Comparison of ENCODE assay signal across 1 cellular context in genomic region chr16:89917773-89918452, GRCh38.
TF ChIP-seq lines count a peak whose summit lies in the region.

No MANE protein-coding gene starts in this region.

TF ChIP-seq in HepG2, 621 proteins besides CTCF, POLR2A, EP300 and RAD21 (continued from another document and continues in another):
- TF ChIP-seq DRAP1 (CRISPR knock-in tag; IDR thresholded peaks at IDR 0.05) (peak; percentile 85), ARID4A (CRISPR knock-in tag; IDR thresholded peaks at IDR 0.05; ENCODE audit: borderline replicate concordance) (peak; percentile 90), YY1 (IDR thresholded peaks at IDR 0.05; ENCODE audit: insufficient read depth, insufficient replicate concordance, low read depth, low read length) (peak; percentile 86), JUNB (CRISPR knock-in tag; IDR thresholded peaks at IDR 0.05; ENCODE audit: borderline replicate concordance) (peak; percentile 85), MTA1 (CRISPR knock-in tag; IDR thresholded peaks at IDR 0.05; ENCODE audit: borderline replicate concordance) (peak; percentile 85), ZNF205 (CRISPR knock-in tag; IDR thresholded peaks at IDR 0.05) (peak; percentile 97), ZNF225 (CRISPR knock-in tag; IDR thresholded peaks at IDR 0.05) (peak; percentile 99), SPEN (CRISPR knock-in tag; IDR thresholded peaks at IDR 0.05; ENCODE audit: low read depth) (peak; percentile 98), LCORL (IDR thresholded peaks at IDR 0.05) (no peak), LCORL (CRISPR knock-in tag; IDR thresholded peaks at IDR 0.05) (peak; percentile 94), PHF5A (CRISPR knock-in tag; IDR thresholded peaks at IDR 0.05; ENCODE audit: low read depth, unreplicated experiment) (peak; percentile 71), MTF2 (CRISPR knock-in tag; IDR thresholded peaks at IDR 0.05; ENCODE audit: borderline replicate concordance) (no peak), TARDBP (CRISPR knock-in tag; IDR thresholded peaks at IDR 0.05) (peak; percentile 99), ONECUT2 (CRISPR knock-in tag; IDR thresholded peaks at IDR 0.05) (peak; percentile 79), NFKB2 (CRISPR knock-in tag; IDR thresholded peaks at IDR 0.05; ENCODE audit: borderline replicate concordance) (peak; percentile 100), CEBPB (IDR thresholded peaks at IDR 0.05; ENCODE audit: borderline replicate concordance, low read depth, low read length) (no peak), MED13 (CRISPR knock-in tag; IDR thresholded peaks at IDR 0.05) (peak; percentile 90), SATB2 (CRISPR knock-in tag; IDR thresholded peaks at IDR 0.05) (peak; percentile 94), NKX3-1 (CRISPR knock-in tag; IDR thresholded peaks at IDR 0.05) (peak; percentile 99), ZMYM3 (CRISPR knock-in tag; IDR thresholded peaks at IDR 0.05) (peak; percentile 84), SETDB1 (CRISPR knock-in tag; IDR thresholded peaks at IDR 0.05; ENCODE audit: borderline replicate concordance) (0 out of 2 replicates have a peak, but pooled peaks have one; percentile 41), ATM (IDR thresholded peaks at IDR 0.05; ENCODE audit: borderline replicate concordance) (no peak), POLR2G (IDR thresholded peaks at IDR 0.05; ENCODE audit: low read depth, low read length) (peak; percentile 81), CCAR2 (optimal IDR thresholded peaks at IDR 0.05; ENCODE audit: low read depth, low read length) (no peak), ZNF605 (CRISPR knock-in tag; IDR thresholded peaks at IDR 0.05) (peak; percentile 94), MYPOP (CRISPR knock-in tag; IDR thresholded peaks at IDR 0.05) (peak; percentile 97), GZF1 (CRISPR knock-in tag; IDR thresholded peaks at IDR 0.05) (peak; percentile 86; the same call in 1 of the 2 replicates), PHF8 (CRISPR knock-in tag; IDR thresholded peaks at IDR 0.05) (peak; percentile 89), NFIC (IDR thresholded peaks at IDR 0.05; ENCODE audit: low read length) (no peak), ZNF549 (CRISPR knock-in tag; IDR thresholded peaks at IDR 0.05) (no peak), ZNF451 (CRISPR knock-in tag; IDR thresholded peaks at IDR 0.05) (peak; percentile 99), HINFP (CRISPR knock-in tag; IDR thresholded peaks at IDR 0.05; ENCODE audit: low read depth) (peak; percentile 96)
- TF ChIP-seq, protein P1, sequence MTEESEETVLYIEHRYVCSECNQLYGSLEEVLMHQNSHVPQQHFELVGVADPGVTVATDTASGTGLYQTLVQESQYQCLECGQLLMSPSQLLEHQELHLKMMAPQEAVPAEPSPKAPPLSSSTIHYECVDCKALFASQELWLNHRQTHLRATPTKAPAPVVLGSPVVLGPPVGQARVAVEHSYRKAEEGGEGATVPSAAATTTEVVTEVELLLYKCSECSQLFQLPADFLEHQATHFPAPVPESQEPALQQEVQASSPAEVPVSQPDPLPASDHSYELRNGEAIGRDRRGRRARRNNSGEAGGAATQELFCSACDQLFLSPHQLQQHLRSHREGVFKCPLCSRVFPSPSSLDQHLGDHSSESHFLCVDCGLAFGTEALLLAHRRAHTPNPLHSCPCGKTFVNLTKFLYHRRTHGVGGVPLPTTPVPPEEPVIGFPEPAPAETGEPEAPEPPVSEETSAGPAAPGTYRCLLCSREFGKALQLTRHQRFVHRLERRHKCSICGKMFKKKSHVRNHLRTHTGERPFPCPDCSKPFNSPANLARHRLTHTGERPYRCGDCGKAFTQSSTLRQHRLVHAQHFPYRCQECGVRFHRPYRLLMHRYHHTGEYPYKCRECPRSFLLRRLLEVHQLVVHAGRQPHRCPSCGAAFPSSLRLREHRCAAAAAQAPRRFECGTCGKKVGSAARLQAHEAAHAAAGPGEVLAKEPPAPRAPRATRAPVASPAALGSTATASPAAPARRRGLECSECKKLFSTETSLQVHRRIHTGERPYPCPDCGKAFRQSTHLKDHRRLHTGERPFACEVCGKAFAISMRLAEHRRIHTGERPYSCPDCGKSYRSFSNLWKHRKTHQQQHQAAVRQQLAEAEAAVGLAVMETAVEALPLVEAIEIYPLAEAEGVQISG (CRISPR knock-in tag; IDR thresholded peaks at IDR 0.05), result peak; percentile 94
- TF ChIP-seq, protein P2, sequence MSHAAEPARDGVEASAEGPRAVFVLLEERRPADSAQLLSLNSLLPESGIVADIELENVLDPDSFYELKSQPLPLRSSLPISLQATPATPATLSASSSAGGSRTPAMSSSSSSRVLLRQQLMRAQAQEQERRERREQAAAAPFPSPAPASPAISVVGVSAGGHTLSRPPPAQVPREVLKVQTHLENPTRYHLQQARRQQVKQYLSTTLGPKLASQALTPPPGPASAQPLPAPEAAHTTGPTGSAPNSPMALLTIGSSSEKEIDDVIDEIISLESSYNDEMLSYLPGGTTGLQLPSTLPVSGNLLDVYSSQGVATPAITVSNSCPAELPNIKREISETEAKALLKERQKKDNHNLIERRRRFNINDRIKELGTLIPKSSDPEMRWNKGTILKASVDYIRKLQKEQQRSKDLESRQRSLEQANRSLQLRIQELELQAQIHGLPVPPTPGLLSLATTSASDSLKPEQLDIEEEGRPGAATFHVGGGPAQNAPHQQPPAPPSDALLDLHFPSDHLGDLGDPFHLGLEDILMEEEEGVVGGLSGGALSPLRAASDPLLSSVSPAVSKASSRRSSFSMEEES (CRISPR knock-in tag; IDR thresholded peaks at IDR 0.05), result peak; percentile 97
- TF ChIP-seq, protein P3, sequence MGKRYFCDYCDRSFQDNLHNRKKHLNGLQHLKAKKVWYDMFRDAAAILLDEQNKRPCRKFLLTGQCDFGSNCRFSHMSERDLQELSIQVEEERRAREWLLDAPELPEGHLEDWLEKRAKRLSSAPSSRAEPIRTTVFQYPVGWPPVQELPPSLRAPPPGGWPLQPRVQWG (CRISPR knock-in tag; IDR thresholded peaks at IDR 0.05; ENCODE audit: borderline replicate concordance, low read depth), result no peak
- TF ChIP-seq, protein P4, sequence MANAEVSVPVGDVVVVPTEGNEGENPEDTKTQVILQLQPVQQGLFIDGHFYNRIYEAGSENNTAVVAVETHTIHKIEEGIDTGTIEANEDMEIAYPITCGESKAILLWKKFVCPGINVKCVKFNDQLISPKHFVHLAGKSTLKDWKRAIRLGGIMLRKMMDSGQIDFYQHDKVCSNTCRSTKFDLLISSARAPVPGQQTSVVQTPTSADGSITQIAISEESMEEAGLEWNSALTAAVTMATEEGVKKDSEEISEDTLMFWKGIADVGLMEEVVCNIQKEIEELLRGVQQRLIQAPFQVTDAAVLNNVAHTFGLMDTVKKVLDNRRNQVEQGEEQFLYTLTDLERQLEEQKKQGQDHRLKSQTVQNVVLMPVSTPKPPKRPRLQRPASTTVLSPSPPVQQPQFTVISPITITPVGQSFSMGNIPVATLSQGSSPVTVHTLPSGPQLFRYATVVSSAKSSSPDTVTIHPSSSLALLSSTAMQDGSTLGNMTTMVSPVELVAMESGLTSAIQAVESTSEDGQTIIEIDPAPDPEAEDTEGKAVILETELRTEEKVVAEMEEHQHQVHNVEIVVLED (CRISPR knock-in tag; IDR thresholded peaks at IDR 0.05; ENCODE audit: borderline replicate concordance), result peak; percentile 74; the same call in 1 of the 2 replicates
- TF ChIP-seq, protein P5, sequence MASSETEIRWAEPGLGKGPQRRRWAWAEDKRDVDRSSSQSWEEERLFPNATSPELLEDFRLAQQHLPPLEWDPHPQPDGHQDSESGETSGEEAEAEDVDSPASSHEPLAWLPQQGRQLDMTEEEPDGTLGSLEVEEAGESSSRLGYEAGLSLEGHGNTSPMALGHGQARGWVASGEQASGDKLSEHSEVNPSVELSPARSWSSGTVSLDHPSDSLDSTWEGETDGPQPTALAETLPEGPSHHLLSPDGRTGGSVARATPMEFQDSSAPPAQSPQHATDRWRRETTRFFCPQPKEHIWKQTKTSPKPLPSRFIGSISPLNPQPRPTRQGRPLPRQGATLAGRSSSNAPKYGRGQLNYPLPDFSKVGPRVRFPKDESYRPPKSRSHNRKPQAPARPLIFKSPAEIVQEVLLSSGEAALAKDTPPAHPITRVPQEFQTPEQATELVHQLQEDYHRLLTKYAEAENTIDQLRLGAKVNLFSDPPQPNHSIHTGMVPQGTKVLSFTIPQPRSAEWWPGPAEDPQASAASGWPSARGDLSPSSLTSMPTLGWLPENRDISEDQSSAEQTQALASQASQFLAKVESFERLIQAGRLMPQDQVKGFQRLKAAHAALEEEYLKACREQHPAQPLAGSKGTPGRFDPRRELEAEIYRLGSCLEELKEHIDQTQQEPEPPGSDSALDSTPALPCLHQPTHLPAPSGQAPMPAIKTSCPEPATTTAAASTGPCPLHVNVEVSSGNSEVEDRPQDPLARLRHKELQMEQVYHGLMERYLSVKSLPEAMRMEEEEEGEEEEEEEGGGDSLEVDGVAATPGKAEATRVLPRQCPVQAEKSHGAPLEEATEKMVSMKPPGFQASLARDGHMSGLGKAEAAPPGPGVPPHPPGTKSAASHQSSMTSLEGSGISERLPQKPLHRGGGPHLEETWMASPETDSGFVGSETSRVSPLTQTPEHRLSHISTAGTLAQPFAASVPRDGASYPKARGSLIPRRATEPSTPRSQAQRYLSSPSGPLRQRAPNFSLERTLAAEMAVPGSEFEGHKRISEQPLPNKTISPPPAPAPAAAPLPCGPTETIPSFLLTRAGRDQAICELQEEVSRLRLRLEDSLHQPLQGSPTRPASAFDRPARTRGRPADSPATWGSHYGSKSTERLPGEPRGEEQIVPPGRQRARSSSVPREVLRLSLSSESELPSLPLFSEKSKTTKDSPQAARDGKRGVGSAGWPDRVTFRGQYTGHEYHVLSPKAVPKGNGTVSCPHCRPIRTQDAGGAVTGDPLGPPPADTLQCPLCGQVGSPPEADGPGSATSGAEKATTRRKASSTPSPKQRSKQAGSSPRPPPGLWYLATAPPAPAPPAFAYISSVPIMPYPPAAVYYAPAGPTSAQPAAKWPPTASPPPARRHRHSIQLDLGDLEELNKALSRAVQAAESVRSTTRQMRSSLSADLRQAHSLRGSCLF (CRISPR knock-in tag; IDR thresholded peaks at IDR 0.05; ENCODE audit: borderline replicate concordance), result no peak; the same call in 1 of the 2 replicates
- TF ChIP-seq, protein P6, sequence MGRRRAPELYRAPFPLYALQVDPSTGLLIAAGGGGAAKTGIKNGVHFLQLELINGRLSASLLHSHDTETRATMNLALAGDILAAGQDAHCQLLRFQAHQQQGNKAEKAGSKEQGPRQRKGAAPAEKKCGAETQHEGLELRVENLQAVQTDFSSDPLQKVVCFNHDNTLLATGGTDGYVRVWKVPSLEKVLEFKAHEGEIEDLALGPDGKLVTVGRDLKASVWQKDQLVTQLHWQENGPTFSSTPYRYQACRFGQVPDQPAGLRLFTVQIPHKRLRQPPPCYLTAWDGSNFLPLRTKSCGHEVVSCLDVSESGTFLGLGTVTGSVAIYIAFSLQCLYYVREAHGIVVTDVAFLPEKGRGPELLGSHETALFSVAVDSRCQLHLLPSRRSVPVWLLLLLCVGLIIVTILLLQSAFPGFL (CRISPR knock-in tag; IDR thresholded peaks at IDR 0.05), result peak; percentile 91; the same call in 1 of the 2 replicates
